8 cellular contexts compared by ENCODE assay signal in genomic region chr1:17011439-17012307, GRCh38. TPM values are rescaled to one million over a fixed set of nuclear protein-coding genes. Genes with fewer than 3 reads are reported as not detected.
DNase-seq lines count a peak whose midpoint lies in the region; ATAC-seq and TF ChIP-seq lines count a peak whose summit lies in the region.

TSS of gene ATP13A2 (minus strand) at chr1:17011928. CDS start at chr1:17011738, 190 bp downstream.

- H3K4me1 Mint-ChIP-seq in Calu3 (ENCODE audit: low read depth, unreplicated experiment) (peaks cover 9% of the 10 kb centered on the region), naive B cell (peaks cover 23 to 31% (median 23%) of the 10 kb centered on the region in 3 donors)
- peaks cover 24% of the 10 kb centered on the region for H3K4me1 Mint-ChIP-seq in activated T-helper 1 cell treated with anti-CD3 and anti-CD28 coated beads, Interleukin-12 subunit alpha, Interleukin-12 subunit beta, Interleukin-2, Interleukin-4 antibody, amounts not matched to agents 30 ng/mL and 10 ng/mL and 1 ng/mL, durations not matched to agents 14 hours and 24 hours and 36 hours (ENCODE audit: low read depth)
- H3K4me1 Mint-ChIP-seq in stimulated activated memory B cell treated with anti-CD40 and anti-IgM and Interleukin-4, amounts not matched to agents 10 μg/mL and 1 μg/mL and 100 μg/mL, for 72 hours: peaks cover 38% of the 10 kb centered on the region

- H3K18ac ChIP-seq in IMR-90 (ENCODE audit: low read depth, low read length): no peak within 1 kb of the TSS

- POLR2A ChIA-PET in IMR-90 (lab: Charles Lee; ENCODE audit: unreplicated experiment): no interaction called here

- in situ Hi-C loops in IMR-90 (cut with MboI; ENCODE audit: low sequenced_read_pairs): no loop called here

- peak within 1 kb of the TSS; percentile 70 for H3K4me3 Mint-ChIP-seq in Calu3 (ENCODE audit: low read depth, unreplicated experiment)
- peak within 1 kb of the TSS; percentile 86 for H3K4me3 Mint-ChIP-seq in activated T-helper 1 cell treated with anti-CD3 and anti-CD28 coated beads, Interleukin-12 subunit alpha, Interleukin-12 subunit beta, Interleukin-2, Interleukin-4 antibody, amounts not matched to agents 30 ng/mL and 10 ng/mL and 1 ng/mL, durations not matched to agents 14 hours and 24 hours and 36 hours
- H3K4me3 Mint-ChIP-seq in naive B cell: peak within 1 kb of the TSS; percentile 82 to 93 (median 86)
- peak within 1 kb of the TSS; percentile 78 for H3K4me3 Mint-ChIP-seq in stimulated activated memory B cell treated with anti-CD40 and anti-IgM and Interleukin-4, amounts not matched to agents 10 μg/mL and 1 μg/mL and 100 μg/mL, for 72 hours

- H3K79me1 ChIP-seq in IMR-90 (ENCODE audit: low read depth in 1 of 2, low read length in 2 of 2): peaks cover 7 to 14% of the 10 kb centered on the region in 2 experiments; a peak in 3 of 4 replicates

- TF ChIP-seq RAD21 in IMR-90 (IDR thresholded peaks at IDR 0.05; ENCODE audit: low read length): no peak

- H3K27me3 Mint-ChIP-seq in Calu3 (ENCODE audit: unreplicated experiment): no peaks in the 10 kb centered on the region
- H3K27me3 Mint-ChIP-seq in activated T-helper 1 cell treated with anti-CD3 and anti-CD28 coated beads, Interleukin-12 subunit alpha, Interleukin-12 subunit beta, Interleukin-2, Interleukin-4 antibody, amounts not matched to agents 30 ng/mL and 10 ng/mL and 1 ng/mL, durations not matched to agents 14 hours and 24 hours and 36 hours (ENCODE audit: insufficient read depth): peaks cover 4% of the 10 kb centered on the region
- H3K27me3 Mint-ChIP-seq in naive B cell: no peaks in the 10 kb centered on the region
- no peaks in the 10 kb centered on the region for H3K27me3 Mint-ChIP-seq in stimulated activated memory B cell treated with anti-CD40 and anti-IgM and Interleukin-4, amounts not matched to agents 10 μg/mL and 1 μg/mL and 100 μg/mL, for 72 hours

- H3K36me3 Mint-ChIP-seq in Calu3 (ENCODE audit: insufficient read depth, unreplicated experiment) (peaks cover 6% of the 10 kb centered on the region), naive B cell (no peaks in the 10 kb centered on the region)
- no peaks in the 10 kb centered on the region for H3K36me3 Mint-ChIP-seq in activated T-helper 1 cell treated with anti-CD3 and anti-CD28 coated beads, Interleukin-12 subunit alpha, Interleukin-12 subunit beta, Interleukin-2, Interleukin-4 antibody, amounts not matched to agents 30 ng/mL and 10 ng/mL and 1 ng/mL, durations not matched to agents 14 hours and 24 hours and 36 hours (ENCODE audit: low read depth)
- H3K36me3 Mint-ChIP-seq in stimulated activated memory B cell treated with anti-CD40 and anti-IgM and Interleukin-4, amounts not matched to agents 10 μg/mL and 1 μg/mL and 100 μg/mL, for 72 hours: no peaks in the 10 kb centered on the region

- peak within 1 kb of the TSS; percentile 26; the same call in 1 of the 2 replicates for H3K9ac ChIP-seq in IMR-90 (ENCODE audit: low read depth, low read length)

- H3K36me3 ChIP-seq in IMR-90 (ENCODE audit: control insufficient read depth, insufficient read depth, low read length) (no peaks in the 10 kb centered on the region), Peyer's patch (no peaks in the 10 kb centered on the region)

- H2AK9ac ChIP-seq in IMR-90 (replicated peaks; ENCODE audit: low read depth, low read length, poor library complexity): peak within 1 kb of the TSS; percentile 85

- CTCF ChIA-PET in Calu3 (lab: Charles Lee) (no interaction called here), IMR-90 (lab: Yijun Ruan, JAX) (no interaction called here)

- H2BK20ac ChIP-seq in IMR-90 (ENCODE audit: low read depth, low read length): no peak within 1 kb of the TSS

- ATAC-seq in GM21423 (IDR thresholded peaks at IDR 0.05; ENCODE audit: unreplicated experiment) (peak; percentile 91), IMR-90 (ENCODE audit: low read depth) (peak; percentile 98), naive B cell (ENCODE audit: low read depth in 2 of 2) (peak; percentile 99)
- peak; percentile 99 for ATAC-seq in stimulated activated memory B cell treated with anti-CD40 and anti-IgM and Interleukin-4, amounts not matched to agents 10 μg/mL and 1 μg/mL and 100 μg/mL, for 72 hours

- TF ChIP-seq POLR2A in IMR-90 (IDR thresholded peaks at IDR 0.05; ENCODE audit: low read depth, low read length) (no peak), Peyer's patch (IDR thresholded peaks at IDR 0.05) (peak in 1 of 2 donors; percentile 16)

- peaks cover 3% of the 10 kb centered on the region; the same call in 1 of the 2 replicates for H3K9me1 ChIP-seq in IMR-90 (ENCODE audit: insufficient read depth, low read length)

- peak within 1 kb of the TSS; percentile 99 for H2AFZ ChIP-seq in IMR-90 (replicated peaks; ENCODE audit: low read length, poor library complexity)

- no peak within 1 kb of the TSS for H4K5ac ChIP-seq in IMR-90 (ENCODE audit: low read depth, low read length)

- peak within 1 kb of the TSS; percentile 60 for H3K14ac ChIP-seq in IMR-90 (replicated peaks; ENCODE audit: low read depth, low read length)

- no peak within 1 kb of the TSS for H3K27ac Mint-ChIP-seq in Calu3 (ENCODE audit: unreplicated experiment)
- peak within 1 kb of the TSS; percentile 73 for H3K27ac Mint-ChIP-seq in activated T-helper 1 cell treated with anti-CD3 and anti-CD28 coated beads, Interleukin-12 subunit alpha, Interleukin-12 subunit beta, Interleukin-2, Interleukin-4 antibody, amounts not matched to agents 30 ng/mL and 10 ng/mL and 1 ng/mL, durations not matched to agents 14 hours and 24 hours and 36 hours
- H3K27ac Mint-ChIP-seq in naive B cell: peak within 1 kb of the TSS in 5 of 6 donors; percentile 33 to 69 (median 56)
- peak within 1 kb of the TSS; percentile 32 for H3K27ac Mint-ChIP-seq in stimulated activated memory B cell treated with anti-CD40 and anti-IgM and Interleukin-4, amounts not matched to agents 10 μg/mL and 1 μg/mL and 100 μg/mL, for 72 hours

- peak within 1 kb of the TSS; percentile 92 for H3K4me2 ChIP-seq in IMR-90 (ENCODE audit: low read depth, low read length)

- peaks cover 13% of the 10 kb centered on the region; the same call in 1 of the 2 replicates for H4K20me1 ChIP-seq in IMR-90 (ENCODE audit: insufficient read depth, low read length)

- H3K4ac ChIP-seq in IMR-90 (ENCODE audit: low read depth, low read length): peak within 1 kb of the TSS; percentile 56; the same call in 1 of the 2 replicates

- TF ChIP-seq CTCF in Calu3 (IDR thresholded peaks at IDR 0.05; ENCODE audit: unreplicated experiment) (no peak), IMR-90 (conservative IDR thresholded peaks at IDR 0.05; ENCODE audit: low read depth, low read length) (no peak), Peyer's patch (IDR thresholded peaks at IDR 0.05) (no peak)

- intact Hi-C loops in Calu3 (cut with micrococcal nuclease; ENCODE audit: unreplicated experiment) (no loop called here), IMR-90 (cut with micrococcal nuclease) (loop anchor here (2.0 kb wide), 1 partner anchor 61 kb away; no protein-coding TSS in a partner anchor)
- intact Hi-C loops in activated T-helper 1 cell treated with anti-CD3 and anti-CD28 coated beads, Interleukin-12 subunit alpha, Interleukin-12 subunit beta, Interleukin-2, Interleukin-4 antibody, amounts not matched to agents 30 ng/mL and 10 ng/mL and 1 ng/mL, durations not matched to agents 14 hours and 24 hours and 36 hours (cut with micrococcal nuclease): loop anchor here (1.0 to 2.0 kb wide), 2 partner anchors 43 to 51 kb away; partner anchors contain the start of gene SDHB

- H2BK5ac ChIP-seq in IMR-90 (ENCODE audit: low read depth, low read length, poor library complexity, severe bottlenecking): no peak within 1 kb of the TSS

- dilution Hi-C loops in IMR-90 (cut with HindIII; ENCODE audit: low sequenced_read_pairs, unreplicated experiment): no loop called here

- H3K23ac ChIP-seq in IMR-90 (ENCODE audit: low read depth, low read length): peak within 1 kb of the TSS; percentile 91

- H3K4me3 ChIP-seq in IMR-90 (ENCODE audit: insufficient read depth, low read depth, low read length): peak within 1 kb of the TSS; percentile 91
- peak within 1 kb of the TSS; percentile 81 to 98 (median 89) for H3K4me3 ChIP-seq in Peyer's patch

- H3K4me1 ChIP-seq in IMR-90 (ENCODE audit: control insufficient read depth, insufficient read depth, low read length): peaks cover 10% of the 10 kb centered on the region
- peaks cover 0 to 23% (median 6%) of the 10 kb centered on the region in 4 donors for H3K4me1 ChIP-seq in Peyer's patch

- H2BK120ac ChIP-seq in IMR-90 (ENCODE audit: low read depth, low read length): no peak within 1 kb of the TSS

- BruUV-seq in Calu3 (replicated peaks; lab: Mats Ljungman, UMichigan) (no TSS peak), IMR-90 (replicated peaks; lab: Mats Ljungman, UMichigan) (no TSS peak)

- H3K27me3 ChIP-seq in IMR-90 (ENCODE audit: control insufficient read depth, insufficient read depth, low read length) (no peaks in the 10 kb centered on the region), Peyer's patch (no peaks in the 10 kb centered on the region)

- no peak within 1 kb of the TSS for H2BK15ac ChIP-seq in IMR-90 (ENCODE audit: low read depth, low read length)

- 4% methylated on average over 37 of the region's 94 CpGs; no CpG with 5 or more reads in 1 of the 2 experiments for WGBS in IMR-90 (ENCODE audit: extremely low coverage in 2 of 2, insufficient read length in 1 of 2), 2 experiments

- no peak within 1 kb of the TSS; the same call in 1 of the 2 replicates for H3K27ac ChIP-seq in IMR-90 (ENCODE audit: insufficient read depth, low read length)
- peak within 1 kb of the TSS; percentile 32 to 74 (median 64) for H3K27ac ChIP-seq in Peyer's patch

- DNase-seq in Calu3: peak; percentile 85
- DNase-seq in IMR-90: peak; percentile 56
- peak; percentile 91 to 93 (median 92) for DNase-seq in Peyer's patch
- DNase-seq in activated T-helper 1 cell treated with anti-CD3 and anti-CD28 coated beads, Interleukin-12 subunit alpha, Interleukin-12 subunit beta, Interleukin-2, Interleukin-4 antibody, amounts not matched to agents 30 ng/mL and 10 ng/mL and 1 ng/mL, durations not matched to agents 14 hours and 24 hours and 36 hours (ENCODE audit: low spot score): peak; percentile 82
- peak; percentile 60 for DNase-seq in fibroblast of gingiva (ENCODE audit: low read depth)
- peak; percentile 84 for DNase-seq in naive B cell

- H4K91ac ChIP-seq in IMR-90 (ENCODE audit: insufficient read depth, low read depth, low read length): no peak within 1 kb of the TSS

- H3K9me3 Mint-ChIP-seq in Calu3 (ENCODE audit: low read depth, unreplicated experiment) (no peaks in the 10 kb centered on the region), naive B cell (no peaks in the 10 kb centered on the region)
- H3K9me3 Mint-ChIP-seq in activated T-helper 1 cell treated with anti-CD3 and anti-CD28 coated beads, Interleukin-12 subunit alpha, Interleukin-12 subunit beta, Interleukin-2, Interleukin-4 antibody, amounts not matched to agents 30 ng/mL and 10 ng/mL and 1 ng/mL, durations not matched to agents 14 hours and 24 hours and 36 hours: no peaks in the 10 kb centered on the region
- H3K9me3 Mint-ChIP-seq in stimulated activated memory B cell treated with anti-CD40 and anti-IgM and Interleukin-4, amounts not matched to agents 10 μg/mL and 1 μg/mL and 100 μg/mL, for 72 hours: no peaks in the 10 kb centered on the region

- H4K8ac ChIP-seq in IMR-90 (ENCODE audit: low read depth in 2 of 2, low read length in 2 of 2): peak within 1 kb of the TSS in 1 of 2 experiments; percentile 59; a peak in 1 of 4 replicates

- no peak within 1 kb of the TSS for H3K56ac ChIP-seq in IMR-90 (ENCODE audit: extremely low read depth, insufficient read depth, low read length)

- H3K9me3 ChIP-seq in IMR-90 (ENCODE audit: control insufficient read depth, insufficient read depth, low read length) (no peaks in the 10 kb centered on the region), Peyer's patch (no peaks in the 10 kb centered on the region)

- peak within 1 kb of the TSS; percentile 57 for H2AK5ac ChIP-seq in IMR-90 (ENCODE audit: low read depth, low read length)

RNA-seq across cellular contexts. Expression of gene ATP13A2, which starts in this region (rescaled TPM):
- total RNA-seq in Calu3 (2022) (33.4 and 37.6 TPM in 2 replicates), IMR-90 (2012; rRNA removed) (3.9 and 5.7 TPM in 2 replicates), Peyer's patch (10 to 100 TPM; 20.6 to 58.0 (median 44.5) TPM)
- polyA plus RNA-seq in IMR-90 (2012; rRNA removed) (18.9 and 19.6 TPM in 2 replicates), naive B cell (ENCODE audit: low read depth in 6 of 6) (10 to 100 TPM in 5 of 6 donors, 1 to 10 TPM in 1; 6.3 to 39.6 (median 22.3) TPM)
- polyA plus RNA-seq in IMR-90 (2012; cell fraction: cytosol; rRNA removed): 10.3 and 22.1 TPM in 2 replicates
- 17.2 and 49.7 TPM in 2 replicates for polyA plus RNA-seq in IMR-90 (2012; cell fraction: nucleus; rRNA removed; ENCODE audit: low replicate concordance)
- 48.3 and 56.4 TPM in 2 replicates for total RNA-seq in activated T-helper 1 cell treated with anti-CD3 and anti-CD28 coated beads, Interleukin-12 subunit alpha, Interleukin-12 subunit beta, Interleukin-2, Interleukin-4 antibody, amounts not matched to agents 30 ng/mL and 10 ng/mL and 1 ng/mL, durations not matched to agents 14 hours and 24 hours and 36 hours
